27 cellular contexts compared by ENCODE assay signal in genomic region chr17:37429039-37429438, GRCh38. TPM values are rescaled to one million over a fixed set of nuclear protein-coding genes. Genes with fewer than 3 reads are reported as not detected.
DNase-seq lines count a peak whose midpoint lies in the region; ATAC-seq, FAIRE-seq and TF ChIP-seq lines count a peak whose summit lies in the region.
"Had no signal": no experiment of that assay in that cellular context is flagged by ENCODE, and none has a peak within 500 bp of the region (broad histone marks: within the 10 kb centered on the region; RNA-seq: fewer than 3 reads in every experiment).

No MANE protein-coding gene starts in this region.

- H3K9me3 ChIP-seq in GM23248 (ENCODE audit: low read depth) (no peaks in the 10 kb centered on the region), keratinocyte (ENCODE audit: control insufficient read depth, low read depth, low read length) (no peaks in the 10 kb centered on the region)
- H3K9me3 ChIP-seq: adrenal gland, HAP-1, prostate gland, sigmoid colon, thoracic aorta had no signal

- no peaks in the 10 kb centered on the region for H3K9me1 ChIP-seq in keratinocyte (ENCODE audit: control insufficient read depth, extremely low read depth, insufficient read depth, low read length)

- H3K4me1 Mint-ChIP-seq in T-helper 2 cell treated with Interferon-gamma antibody and Interleukin-4, amounts not matched to agents 5 μg/mL and 100 μg/mL, for 36 hours (ENCODE audit: low read depth): peaks cover 23% of the 10 kb centered on the region
- peaks cover 28% of the 10 kb centered on the region for H3K4me1 Mint-ChIP-seq in activated naive CD8-positive, alpha-beta T cell treated with anti-CD3 and anti-CD28 coated beads, Interleukin-2, amount 10 ng/mL, durations not matched to agents 7 days and 5 days
- H3K4me1 Mint-ChIP-seq in progenitor cell of endocrine pancreas (ENCODE audit: low read depth): no peaks in the 10 kb centered on the region
- H3K4me1 Mint-ChIP-seq in type B pancreatic cell (ENCODE audit: unreplicated experiment): no peaks in the 10 kb centered on the region

- H3K79me2 ChIP-seq in GM23248 (ENCODE audit: insufficient read depth) (peaks cover 40% of the 10 kb centered on the region), keratinocyte (ENCODE audit: control insufficient read depth, insufficient read depth, low read length) (peaks cover 4% of the 10 kb centered on the region)

- FAIRE-seq in keratinocyte (lab: Jason Lieb, UNC): no peak

- no peaks in the 10 kb centered on the region for H3K27me3 Mint-ChIP-seq in T-helper 2 cell treated with Interferon-gamma antibody and Interleukin-4, amounts not matched to agents 5 μg/mL and 100 μg/mL, for 36 hours (ENCODE audit: low read depth)
- no peaks in the 10 kb centered on the region for H3K27me3 Mint-ChIP-seq in activated naive CD8-positive, alpha-beta T cell treated with anti-CD3 and anti-CD28 coated beads, Interleukin-2, amount 10 ng/mL, durations not matched to agents 7 days and 5 days
- H3K27me3 Mint-ChIP-seq in progenitor cell of endocrine pancreas (no peaks in the 10 kb centered on the region), type B pancreatic cell (no peaks in the 10 kb centered on the region)
- H3K27me3 Mint-ChIP-seq: CD4-positive, CD25-positive, alpha-beta regulatory T cell; T-helper 17 cell had no signal

- no peak for DNase-seq in T-helper 2 cell treated with Interferon-gamma antibody and Interleukin-4, amounts not matched to agents 5 μg/mL and 100 μg/mL, for 36 hours (ENCODE audit: low spot score)
- DNase-seq in T-helper 2 cell: no peak
- DNase-seq in GM23248: no peak
- DNase-seq in activated naive CD8-positive, alpha-beta T cell treated with anti-CD3 and anti-CD28 coated beads, Interleukin-2, amount 10 ng/mL, durations not matched to agents 7 days and 5 days: no peak
- DNase-seq in keratinocyte (ENCODE audit: low read depth, low spot score): no peak
- DNase-seq in progenitor cell of endocrine pancreas (ENCODE audit: low spot score, unreplicated experiment): no peak
- DNase-seq in type B pancreatic cell (ENCODE audit: extremely low spot score, unreplicated experiment): no peak
- DNase-seq in stimulated activated CD4-positive, alpha-beta T cell treated with anti-CD3 and anti-CD28 coated beads, Interleukin-2, amount 100 ng/mL, for 24 hours: no peak
- DNase-seq: 8988T; adrenal gland; brain microvascular endothelial cell; CD4-positive, CD25-positive, alpha-beta regulatory T cell; Kasumi-1; MV-4-11; NCI-H146; NCI-H2107; NCI-H446 treated with DMSO at 0.1 percent for 48 hours; NCI-H82; RPMI8226; sigmoid colon; stimulated activated naive CD4-positive, alpha-beta T cell; T-helper 17 cell had no signal

- H3K36me3 ChIP-seq in GM23248 (ENCODE audit: low read depth) (peaks cover 27% of the 10 kb centered on the region), keratinocyte (ENCODE audit: control insufficient read depth in 2 of 2, extremely low read depth in 1 of 2, insufficient read depth in 2 of 2, low read length in 2 of 2) (peaks cover 4 to 18% of the 10 kb centered on the region in 2 experiments)
- H3K36me3 ChIP-seq: prostate gland had no signal

- peaks cover 45% of the 10 kb centered on the region for H3K36me3 Mint-ChIP-seq in T-helper 2 cell treated with Interferon-gamma antibody and Interleukin-4, amounts not matched to agents 5 μg/mL and 100 μg/mL, for 36 hours (ENCODE audit: low read depth)
- H3K36me3 Mint-ChIP-seq in activated naive CD8-positive, alpha-beta T cell treated with anti-CD3 and anti-CD28 coated beads, Interleukin-2, amount 10 ng/mL, durations not matched to agents 7 days and 5 days: peaks cover 29% of the 10 kb centered on the region
- H3K36me3 Mint-ChIP-seq in progenitor cell of endocrine pancreas (ENCODE audit: insufficient read depth) (peaks cover 18% of the 10 kb centered on the region), type B pancreatic cell (peaks cover 15% of the 10 kb centered on the region)

- dilution Hi-C loops in keratinocyte (cut with MboI; ENCODE audit: extremely low pct_ligation_motif_present, low sequenced_read_pairs): no loop called here

- H4K20me1 ChIP-seq in GM23248 (ENCODE audit: insufficient read depth) (no peaks in the 10 kb centered on the region), keratinocyte (ENCODE audit: control insufficient read depth, extremely low read depth, insufficient read depth, low read length) (no peaks in the 10 kb centered on the region)

- H3K27me3 ChIP-seq in GM23248 (replicated peaks; ENCODE audit: insufficient read depth) (no peaks in the 10 kb centered on the region), keratinocyte (ENCODE audit: control insufficient read depth, extremely low read depth, insufficient read depth, low read length) (no peaks in the 10 kb centered on the region)
- H3K27me3 ChIP-seq: adrenal gland, brain microvascular endothelial cell, sigmoid colon had no signal

- no peak overlapping the region for H3K4me3 Mint-ChIP-seq in T-helper 2 cell treated with Interferon-gamma antibody and Interleukin-4, amounts not matched to agents 5 μg/mL and 100 μg/mL, for 36 hours
- no peak overlapping the region for H3K4me3 Mint-ChIP-seq in activated naive CD8-positive, alpha-beta T cell treated with anti-CD3 and anti-CD28 coated beads, Interleukin-2, amount 10 ng/mL, durations not matched to agents 7 days and 5 days
- H3K4me3 Mint-ChIP-seq in progenitor cell of endocrine pancreas (ENCODE audit: low read depth) (no peak overlapping the region), type B pancreatic cell (no peak overlapping the region)
- H3K4me3 Mint-ChIP-seq: CD4-positive, CD25-positive, alpha-beta regulatory T cell; T-helper 17 cell had no signal

- POLR2A ChIA-PET in activated naive CD8-positive, alpha-beta T cell treated with anti-CD3 and anti-CD28 coated beads, Interleukin-2, amount 10 ng/mL, durations not matched to agents 7 days and 5 days (lab: Charles Lee): no interaction called here

- TF ChIP-seq CTCF in keratinocyte (optimal IDR thresholded peaks at IDR 0.05 in 1 of 3, IDR thresholded peaks at IDR 0.05 in 1 of 3, conservative IDR thresholded peaks at IDR 0.05 in 1 of 3; ENCODE audit: extremely low read depth in 1 of 3, insufficient read depth in 2 of 3, low read length in 3 of 3): no peak
- TF ChIP-seq CTCF in progenitor cell of endocrine pancreas (IDR thresholded peaks at IDR 0.05; ENCODE audit: unreplicated experiment): no peak
- no peak for TF ChIP-seq CTCF in type B pancreatic cell (conservative IDR thresholded peaks at IDR 0.05)

- H3K4me2 ChIP-seq in GM23248 (ENCODE audit: unreplicated experiment) (no peak overlapping the region), keratinocyte (ENCODE audit: control insufficient read depth, extremely low read depth, insufficient read depth, low read depth, low read length) (peak overlapping the region; percentile 80)

- no peak for ATAC-seq in activated naive CD8-positive, alpha-beta T cell treated with anti-CD3 and anti-CD28 coated beads, Interleukin-2, amount 10 ng/mL, durations not matched to agents 7 days and 5 days (ENCODE audit: low read depth)
- ATAC-seq: T-helper 17 cell had no signal

- H3K27ac Mint-ChIP-seq in T-helper 2 cell treated with Interferon-gamma antibody and Interleukin-4, amounts not matched to agents 5 μg/mL and 100 μg/mL, for 36 hours: peak overlapping the region; percentile 93
- H3K27ac Mint-ChIP-seq in activated naive CD8-positive, alpha-beta T cell treated with anti-CD3 and anti-CD28 coated beads, Interleukin-2, amount 10 ng/mL, durations not matched to agents 7 days and 5 days: peak overlapping the region; percentile 88
- H3K27ac Mint-ChIP-seq in progenitor cell of endocrine pancreas: no peak overlapping the region
- no peak overlapping the region for H3K27ac Mint-ChIP-seq in type B pancreatic cell

- no peaks in the 10 kb centered on the region for H3K9me2 ChIP-seq in GM23248 (ENCODE audit: insufficient read depth)

- peaks cover 37% of the 10 kb centered on the region for H3F3A ChIP-seq in GM23248 (ENCODE audit: insufficient read depth)

- H3K4me1 ChIP-seq in GM23248 (ENCODE audit: insufficient read depth) (peaks cover 19% of the 10 kb centered on the region), keratinocyte (ENCODE audit: control insufficient read depth, extremely low read depth, insufficient read depth, low read length) (peaks cover 23% of the 10 kb centered on the region)
- H3K4me1 ChIP-seq: adrenal gland, prostate gland, sigmoid colon had no signal

- H2AFZ ChIP-seq in GM23248 (no peak overlapping the region), keratinocyte (ENCODE audit: control insufficient read depth, low read length) (no peak overlapping the region)

- whole genome bisulfite sequencing in GM23248 (ENCODE audit: low coverage in 1 of 2, low lambda C conversion rate in 2 of 2, missing lambda C conversion rate in 2 of 2), 2 experiments: 96 to 99% methylated on average over 3 of the region's 3 CpGs

- in situ Hi-C loops in GM23248 (cut with MboI): no loop called here

- no peaks in the 10 kb centered on the region for H3K9me3 Mint-ChIP-seq in T-helper 2 cell treated with Interferon-gamma antibody and Interleukin-4, amounts not matched to agents 5 μg/mL and 100 μg/mL, for 36 hours
- H3K9me3 Mint-ChIP-seq in activated naive CD8-positive, alpha-beta T cell treated with anti-CD3 and anti-CD28 coated beads, Interleukin-2, amount 10 ng/mL, durations not matched to agents 7 days and 5 days: no peaks in the 10 kb centered on the region
- H3K9me3 Mint-ChIP-seq in progenitor cell of endocrine pancreas (ENCODE audit: low read depth): no peaks in the 10 kb centered on the region
- no peaks in the 10 kb centered on the region for H3K9me3 Mint-ChIP-seq in type B pancreatic cell
- H3K9me3 Mint-ChIP-seq: activated T-helper 2 cell treated with anti-CD3 and anti-CD28 coated beads, Interferon-gamma antibody, Interleukin-2, Interleukin-4, amounts not matched to agents 10 μg/mL and 5 μg/mL and 100 μg/mL, durations not matched to agents 14 hours and 24 hours and 36 hours; CD4-positive, CD25-positive, alpha-beta regulatory T cell had no signal

- H3K27ac ChIP-seq in GM23248 (peak overlapping the region; percentile 92), keratinocyte (ENCODE audit: control insufficient read depth, insufficient read depth, low read length) (peak overlapping the region; percentile 98)
- H3K27ac ChIP-seq: adrenal gland, prostate gland, sigmoid colon had no signal

- H3K4me3 ChIP-seq in GM23248: no peak overlapping the region
- H3K4me3 ChIP-seq in keratinocyte (ENCODE audit: control insufficient read depth in 2 of 3, extremely low read depth in 1 of 3, insufficient read depth in 2 of 3, low read depth in 1 of 3, low read length in 3 of 3): no peak overlapping the region
- H3K4me3 ChIP-seq: adrenal gland, HAP-1, lung, prostate gland, sigmoid colon, thoracic aorta had no signal

- H3K9ac ChIP-seq in GM23248 (no peak overlapping the region), keratinocyte (ENCODE audit: control insufficient read depth, extremely low read depth, insufficient read depth, low read length) (peak overlapping the region; percentile 59)

RNA-seq across cellular contexts. Expression of gene TADA2A, which starts 22.4 kb away (rescaled TPM):
- 16.9 and 18.3 TPM in 2 replicates for total RNA-seq in GM23248 (2014; rRNA removed; shearing (Covaris generic))
- 15.1 and 16.7 TPM in 2 replicates for polyA plus RNA-seq in GM23248 (2016; fragmentation: Nextera tagmentation; extraction: Ambion mirVana)
- total RNA-seq in activated naive CD8-positive, alpha-beta T cell treated with anti-CD3 and anti-CD28 coated beads, Interleukin-2, amount 10 ng/mL, durations not matched to agents 7 days and 5 days: 10 to 100 TPM; 34.5 to 35.8 TPM
- polyA plus RNA-seq in keratinocyte: 9.1 to 13.8 TPM (median 11.8 TPM) in 3 replicates
- 24.4 TPM for polyA plus RNA-seq in keratinocyte (2011; ENCODE audit: low read depth)
- polyA plus RNA-seq in keratinocyte (2011; cell fraction: cytosol; rRNA removed): 7.1 and 11.1 TPM in 2 replicates
- polyA plus RNA-seq in keratinocyte (2011; cell fraction: nucleus; rRNA removed): 16.3 and 17.9 TPM in 2 replicates
- polyA plus RNA-seq in keratinocyte (2012; ENCODE audit: low replicate concordance): 6.9 and 8.0 TPM in 2 replicates
- polyA minus RNA-seq in keratinocyte: 17.6 to 25.3 TPM (median 22.7 TPM) in 3 replicates
- polyA minus RNA-seq in keratinocyte (2011; cell fraction: cytosol; rRNA and poly(A)+ RNA removed): 7.7 TPM
- polyA minus RNA-seq in keratinocyte (2011; cell fraction: nucleus; rRNA and poly(A)+ RNA removed): 7.6 and 16.7 TPM in 2 replicates
- total RNA-seq in progenitor cell of endocrine pancreas: 31.2 and 31.5 TPM in 2 replicates
- 26.1 and 28.5 TPM in 2 replicates for total RNA-seq in type B pancreatic cell (ENCODE audit: low replicate concordance)

RNA-seq across cellular contexts. Expression of gene ACACA, which starts 22.4 kb away (rescaled TPM):
- total RNA-seq in GM23248 (2014; rRNA removed; shearing (Covaris generic)): 21.9 and 38.3 TPM in 2 replicates
- polyA plus RNA-seq in GM23248 (2016; fragmentation: Nextera tagmentation; extraction: Ambion mirVana) (10.2 and 10.3 TPM in 2 replicates), keratinocyte (66.7 to 85.8 TPM (median 82.2 TPM) in 3 replicates)
- total RNA-seq in activated naive CD8-positive, alpha-beta T cell treated with anti-CD3 and anti-CD28 coated beads, Interleukin-2, amount 10 ng/mL, durations not matched to agents 7 days and 5 days: 10 to 100 TPM; 45.1 to 45.9 TPM
- 45.5 TPM for polyA plus RNA-seq in keratinocyte (2011; ENCODE audit: low read depth)
- polyA plus RNA-seq in keratinocyte (2011; cell fraction: cytosol; rRNA removed): 44.9 and 65.8 TPM in 2 replicates
- 152 and 190 TPM in 2 replicates for polyA plus RNA-seq in keratinocyte (2011; cell fraction: nucleus; rRNA removed)
- 33.7 and 67.2 TPM in 2 replicates for polyA plus RNA-seq in keratinocyte (2012; ENCODE audit: low replicate concordance)
- 229 to 338 TPM (median 299 TPM) in 3 replicates for polyA minus RNA-seq in keratinocyte
- polyA minus RNA-seq in keratinocyte (2011; cell fraction: cytosol; rRNA and poly(A)+ RNA removed): 97.5 TPM
- polyA minus RNA-seq in keratinocyte (2011; cell fraction: nucleus; rRNA and poly(A)+ RNA removed): 414 and 609 TPM in 2 replicates
- total RNA-seq in progenitor cell of endocrine pancreas (105 and 111 TPM in 2 replicates), type B pancreatic cell (ENCODE audit: low replicate concordance) (86.7 and 101 TPM in 2 replicates)

RNA-seq across cellular contexts. Expression of gene C17orf78, which starts 53.3 kb away (rescaled TPM):
- not detected in 2 replicates for total RNA-seq in GM23248 (2014; rRNA removed; shearing (Covaris generic))
- polyA plus RNA-seq in GM23248 (2016; fragmentation: Nextera tagmentation; extraction: Ambion mirVana) (not detected in 2 replicates), keratinocyte (not detected in 3 replicates)
- total RNA-seq in activated naive CD8-positive, alpha-beta T cell treated with anti-CD3 and anti-CD28 coated beads, Interleukin-2, amount 10 ng/mL, durations not matched to agents 7 days and 5 days: not detected
- polyA plus RNA-seq in keratinocyte (2011; ENCODE audit: low read depth): not detected
- polyA plus RNA-seq in keratinocyte (2011; cell fraction: cytosol; rRNA removed): not detected in 2 replicates
- not detected in 2 replicates for polyA plus RNA-seq in keratinocyte (2011; cell fraction: nucleus; rRNA removed)
- polyA plus RNA-seq in keratinocyte (2012; ENCODE audit: low replicate concordance): not detected in 2 replicates
- polyA minus RNA-seq in keratinocyte: not detected in 3 replicates
- polyA minus RNA-seq in keratinocyte (2011; cell fraction: cytosol; rRNA and poly(A)+ RNA removed): not detected
- not detected in 2 replicates for polyA minus RNA-seq in keratinocyte (2011; cell fraction: nucleus; rRNA and poly(A)+ RNA removed)
- total RNA-seq in progenitor cell of endocrine pancreas (not detected in 2 replicates), type B pancreatic cell (ENCODE audit: low replicate concordance) (1.6 TPM in 1 of 2 replicates, not detected in the other)
- total RNA-seq: activated T-helper 2 cell treated with anti-CD3 and anti-CD28 coated beads, Interferon-gamma antibody, Interleukin-2, Interleukin-4, amounts not matched to agents 10 μg/mL and 5 μg/mL and 100 μg/mL, durations not matched to agents 14 hours and 24 hours and 36 hours; adrenal gland; CD4-positive, CD25-positive, alpha-beta regulatory T cell; lung; prostate gland; sigmoid colon; T-helper 17 cell; thoracic aorta had no signal
- polyA plus RNA-seq: adrenal gland, lung, sigmoid colon had no signal

Comparison
In these comparisons a context has a peak if more than half of its experiments do, and no peak if none do; other contexts are left out.
1. H3K27ac Mint-ChIP-seq: peak in T-helper 2 cell treated with Interferon-gamma antibody and Interleukin-4, amounts not matched to agents 5 μg/mL and 100 μg/mL, for 36 hours (single experiment) and activated naive CD8-positive, alpha-beta T cell treated with anti-CD3 and anti-CD28 coated beads, Interleukin-2, amount 10 ng/mL, durations not matched to agents 7 days and 5 days (single experiment); none in progenitor cell of endocrine pancreas (single experiment) and type B pancreatic cell (single experiment).